In genomic region chr7:101156866-101157589, GRCh38 we compare ENCODE assay signal across 21 cellular contexts. TPM values are rescaled to one million over a fixed set of nuclear protein-coding genes. Genes with fewer than 3 reads are reported as not detected.
DNase-seq lines count a peak whose midpoint lies in the region; ATAC-seq, FAIRE-seq and TF ChIP-seq lines count a peak whose summit lies in the region.
"Had no signal": no experiment of that assay in that cellular context is flagged by ENCODE, and none has a peak within 500 bp of the region (broad histone marks: within the 10 kb centered on the region; RNA-seq: fewer than 3 reads in every experiment).

No MANE protein-coding gene starts in this region.

- peaks cover 10% of the 10 kb centered on the region for H3K36me3 Mint-ChIP-seq in type B pancreatic cell
- H3K36me3 Mint-ChIP-seq in activated CD4-positive, alpha-beta T cell treated with anti-CD3 and anti-CD28 coated beads, Interleukin-2, amount 10 ng/mL, durations not matched to agents 24 days and 14 days (ENCODE audit: low read depth) = peaks cover 24% of the 10 kb centered on the region

- FAIRE-seq in HepG2 (lab: Jason Lieb, UNC) = no peak

- 96% methylated on average over 14 of the region's 14 CpGs for WGBS in HepG2 (ENCODE audit: low lambda C conversion rate)
- WGBS in right lobe of liver (ENCODE audit: insufficient coverage, low coverage, low lambda C conversion rate, missing lambda C conversion rate) = 29% methylated on average over 7 of the region's 14 CpGs

- no peak overlapping the region for H3K4me2 ChIP-seq in HepG2 (ENCODE audit: low read depth, low read length)
- H3K4me2 ChIP-seq: hepatocyte had no signal

- no peak overlapping the region for H2AFZ ChIP-seq in HepG2 (ENCODE audit: low read length)
- H2AFZ ChIP-seq: hepatocyte had no signal

- TF ChIP-seq POLR2A in HepG2 (IDR thresholded peaks at IDR 0.05; ENCODE audit: insufficient read depth in 1 of 2, low read depth in 2 of 2, low read length in 2 of 2) (no peak), right lobe of liver (IDR thresholded peaks at IDR 0.05) (no peak)

- H3K36me3 ChIP-seq in HepG2 (replicated peaks in 1 of 2; ENCODE audit: control insufficient read depth in 1 of 2, insufficient read depth in 2 of 2, low read length in 2 of 2) (peaks cover 0 to 14% of the 10 kb centered on the region in 2 experiments), right lobe of liver (peaks cover 0 to 2% (median 0%) of the 10 kb centered on the region in 4 donors), iPS-20b (ENCODE audit: insufficient read depth, low read depth, low read length) (peaks cover 7% of the 10 kb centered on the region; the same call in 1 of the 2 replicates)

- peaks cover 3% of the 10 kb centered on the region for H3K27me3 Mint-ChIP-seq in type B pancreatic cell
- peaks cover 11% of the 10 kb centered on the region for H3K27me3 Mint-ChIP-seq in activated CD4-positive, alpha-beta T cell treated with anti-CD3 and anti-CD28 coated beads, Interleukin-2, amount 10 ng/mL, durations not matched to agents 24 days and 14 days

- no peaks in the 10 kb centered on the region for H4K20me1 ChIP-seq in HepG2 (ENCODE audit: insufficient read depth, low read length)

- H3K27me3 ChIP-seq in HepG2 (ENCODE audit: control insufficient read depth in 1 of 2, insufficient read depth in 2 of 2, low read length in 2 of 2) (no peaks in the 10 kb centered on the region), right lobe of liver (no peaks in the 10 kb centered on the region), iPS-20b (ENCODE audit: insufficient read depth, low read length) (peaks cover 13% of the 10 kb centered on the region; the same call in 1 of the 2 replicates)
- H3K27me3 ChIP-seq: adrenal gland had no signal

- no peak for TF ChIP-seq RAD21 in HepG2 (CRISPR knock-in tag; IDR thresholded peaks at IDR 0.05)

- no peak for TF ChIP-seq CTCF in HepG2 (CRISPR knock-in tag; IDR thresholded peaks at IDR 0.05)
- TF ChIP-seq CTCF in right lobe of liver (IDR thresholded peaks at IDR 0.05) = no peak
- TF ChIP-seq CTCF in RWPE1 (conservative IDR thresholded peaks at IDR 0.05; ENCODE audit: low read depth) = no peak
- no peak for TF ChIP-seq CTCF in type B pancreatic cell (conservative IDR thresholded peaks at IDR 0.05)

- DNase-seq in HepG2 (ENCODE audit: low spot score) = no peak
- DNase-seq in right lobe of liver = no peak
- peak; percentile 81 for DNase-seq in RWPE1 (ENCODE audit: low spot score)
- no peak for DNase-seq in type B pancreatic cell (ENCODE audit: extremely low spot score, unreplicated experiment)
- DNase-seq in NCI-H2029 treated with DMSO at 0.1 percent for 48 hours (lab: John Stamatoyannopoulos, UW) = no peak
- DNase-seq in DMS79 (lab: John Stamatoyannopoulos, UW) = no peak
- no peak for DNase-seq in activated CD4-positive, alpha-beta T cell treated with anti-CD3 and anti-CD28 coated beads, Interleukin-2, amount 10 ng/mL, durations not matched to agents 24 days and 14 days
- DNase-seq: activated CD4-positive, alpha-beta memory T cell treated with anti-CD3 and anti-CD28 coated beads for 36 hours; adrenal gland; effector memory CD8-positive, alpha-beta T cell; left lung; MM.1S; NCI-H2081 treated with DMSO at 0.1 percent for 48 hours; NCI-H524 treated with DMSO at 0.1 percent for 48 hours; OCI-M1; SK-N-SH had no signal

- no peak overlapping the region for H3K4me3 ChIP-seq in HepG2 (replicated peaks in 1 of 3; ENCODE audit: insufficient read depth in 1 of 3, low read depth in 2 of 3, low read length in 3 of 3)
- no peak overlapping the region for H3K4me3 ChIP-seq in right lobe of liver
- H3K4me3 ChIP-seq in iPS-20b (ENCODE audit: low read length) = no peak overlapping the region
- H3K4me3 ChIP-seq: adrenal gland, hepatocyte, left lung had no signal

- ATAC-seq in HepG2 (no peak), right lobe of liver (no peak)
- ATAC-seq: effector memory CD8-positive, alpha-beta T cell; left lung had no signal

- no peaks in the 10 kb centered on the region for H3K9me3 Mint-ChIP-seq in type B pancreatic cell
- peaks cover 3% of the 10 kb centered on the region for H3K9me3 Mint-ChIP-seq in activated CD4-positive, alpha-beta T cell treated with anti-CD3 and anti-CD28 coated beads, Interleukin-2, amount 10 ng/mL, durations not matched to agents 24 days and 14 days
- H3K9me3 Mint-ChIP-seq: activated CD4-positive, alpha-beta memory T cell treated with anti-CD3 and anti-CD28 coated beads for 36 hours; effector memory CD8-positive, alpha-beta T cell; stimulated activated naive CD8-positive, alpha-beta T cell treated with anti-CD3 and anti-CD28 coated beads, Interleukin-15, Interleukin-2, amounts not matched to agents 100 ng/mL and 50 ng/mL, for 24 hours had no signal

- peaks cover 8% of the 10 kb centered on the region for H3K79me2 ChIP-seq in HepG2 (ENCODE audit: insufficient read depth, low read length)

- peak overlapping the region; percentile 88 for H3K27ac Mint-ChIP-seq in type B pancreatic cell
- H3K27ac Mint-ChIP-seq in activated CD4-positive, alpha-beta T cell treated with anti-CD3 and anti-CD28 coated beads, Interleukin-2, amount 10 ng/mL, durations not matched to agents 24 days and 14 days = no peak overlapping the region
- H3K27ac Mint-ChIP-seq: activated CD4-positive, alpha-beta memory T cell treated with anti-CD3 and anti-CD28 coated beads for 36 hours; effector memory CD8-positive, alpha-beta T cell; stimulated activated naive CD8-positive, alpha-beta T cell treated with anti-CD3 and anti-CD28 coated beads, Interleukin-15, Interleukin-2, amounts not matched to agents 100 ng/mL and 50 ng/mL, for 24 hours had no signal

- H3K4me3 Mint-ChIP-seq in type B pancreatic cell = peak overlapping the region; percentile 81
- no peak overlapping the region for H3K4me3 Mint-ChIP-seq in activated CD4-positive, alpha-beta T cell treated with anti-CD3 and anti-CD28 coated beads, Interleukin-2, amount 10 ng/mL, durations not matched to agents 24 days and 14 days
- H3K4me3 Mint-ChIP-seq: activated CD4-positive, alpha-beta memory T cell treated with anti-CD3 and anti-CD28 coated beads for 36 hours; effector memory CD8-positive, alpha-beta T cell; stimulated activated naive CD8-positive, alpha-beta T cell treated with anti-CD3 and anti-CD28 coated beads, Interleukin-15, Interleukin-2, amounts not matched to agents 100 ng/mL and 50 ng/mL, for 24 hours had no signal

- POLR2A ChIA-PET in HepG2 (lab: Yijun Ruan, JAX) (interaction anchor here (0.6 to 1.2 kb wide), 2 partner anchors 9 to 17 kb away, joined by 3 to 4 read pairs; partner anchors contain the start of gene VGF), RWPE1 (lab: Yijun Ruan, JAX; ENCODE audit: low non-redundant PET) (interaction anchor here (0.6 kb wide), 1 partner anchor 253 kb away, joined by 3 read pairs; no protein-coding TSS in a partner anchor)

- BruUV-seq in HepG2 (replicated peaks; lab: Mats Ljungman, UMichigan) = no TSS peak

- in situ Hi-C loops in HepG2 (cut with HindIII; ENCODE audit: extremely low pct_ligation_motif_present, low pct_unique_long_range_greater_than_20kb) = no loop called here

- CTCF ChIA-PET in HepG2 (lab: Yijun Ruan, JAX; ENCODE audit: low intra/inter-chr PET ratio, low total read pairs) (no interaction called here), RWPE1 (lab: Yijun Ruan, JAX) (interaction anchor here (0.6 to 2.2 kb wide), 8 partner anchors 13 to 674 kb away, joined by 3 to 9 read pairs (median 3); partner anchors contain the start of gene NAT16)

- peaks cover 17% of the 10 kb centered on the region for H3K4me1 Mint-ChIP-seq in type B pancreatic cell (ENCODE audit: unreplicated experiment)
- H3K4me1 Mint-ChIP-seq in activated CD4-positive, alpha-beta T cell treated with anti-CD3 and anti-CD28 coated beads, Interleukin-2, amount 10 ng/mL, durations not matched to agents 24 days and 14 days = peaks cover 12% of the 10 kb centered on the region

- TF ChIP-seq EP300 in HepG2 (IDR thresholded peaks at IDR 0.05; ENCODE audit: low read depth in 2 of 2, low read length in 2 of 2) (no peak), HepG2 (CRISPR knock-in tag; IDR thresholded peaks at IDR 0.05; ENCODE audit: borderline replicate concordance) (no peak)

- H3K9ac ChIP-seq in HepG2 (ENCODE audit: insufficient read depth, low read depth, low read length) (no peak overlapping the region), iPS-20b (ENCODE audit: low read depth, low read length) (peak overlapping the region; percentile 33; the same call in 1 of the 2 replicates)
- H3K9ac ChIP-seq: SK-N-SH had no signal

- H3K9me3 ChIP-seq in HepG2 (ENCODE audit: low read length) (no peaks in the 10 kb centered on the region), right lobe of liver (no peaks in the 10 kb centered on the region), iPS-20b (ENCODE audit: insufficient read depth, low read depth, low read length) (no peaks in the 10 kb centered on the region)
- H3K9me3 ChIP-seq: adrenal gland, left lung, SK-N-SH had no signal

- intact Hi-C loops in HepG2 (cut with micrococcal nuclease; ENCODE audit: unreplicated experiment) = no loop called here
- intact Hi-C loops in right lobe of liver (cut with DNase I) = no loop called here
- intact Hi-C loops in activated CD4-positive, alpha-beta T cell treated with anti-CD3 and anti-CD28 coated beads, Interleukin-2, amount 10 ng/mL, durations not matched to agents 24 days and 14 days (cut with micrococcal nuclease) = no loop called here

- no peak overlapping the region for H3K27ac ChIP-seq in HepG2 (ENCODE audit: extremely low read length, insufficient read depth, low read length)
- H3K27ac ChIP-seq in right lobe of liver = no peak overlapping the region
- peak overlapping the region; percentile 87 for H3K27ac ChIP-seq in RWPE1
- H3K27ac ChIP-seq in iPS-20b (ENCODE audit: low read length) = no peak overlapping the region
- H3K27ac ChIP-seq: adrenal gland, hepatocyte, left lung had no signal

- H3K4me1 ChIP-seq in HepG2 (ENCODE audit: insufficient read depth, low read length) (peaks cover 20% of the 10 kb centered on the region), right lobe of liver (peaks cover 0 to 14% (median 0%) of the 10 kb centered on the region in 4 donors), iPS-20b (ENCODE audit: insufficient read depth, low read length) (peaks cover 26% of the 10 kb centered on the region)

RNA-seq across cellular contexts. Expression of gene AP1S1, which starts 2.8 kb away (rescaled TPM):
- 57.5 and 77.9 TPM in 2 replicates for total RNA-seq in HepG2 (2016; rRNA removed; fragmentation: Illumina TruSeq; extraction: Trizol)
- 12.5 and 16.2 TPM in 2 replicates for total RNA-seq in HepG2 (2016; cell fraction: cytosol; rRNA removed; fragmentation: Illumina TruSeq; extraction: Trizol; ENCODE audit: low read depth)
- total RNA-seq in HepG2 (2016; cell fraction: insoluble cytoplasmic fraction; rRNA removed; fragmentation: Illumina TruSeq; extraction: Trizol) = 61.5 and 77.2 TPM in 2 replicates
- 27.8 and 28.9 TPM in 2 replicates for total RNA-seq in HepG2 (2016; cell fraction: membrane; rRNA removed; fragmentation: Illumina TruSeq; extraction: Trizol)
- total RNA-seq in HepG2 (2016; cell fraction: nucleus; rRNA removed; fragmentation: Illumina TruSeq; extraction: Trizol) = 21.6 and 22.0 TPM in 2 replicates
- 65.2 and 68.1 TPM in 2 replicates for polyA plus RNA-seq in HepG2 (2011; rRNA removed)
- 72.3 and 73.9 TPM in 2 replicates for polyA plus RNA-seq in HepG2 (2011; cell fraction: cytosol; rRNA removed)
- polyA plus RNA-seq in HepG2 (2011; cell fraction: nucleus; rRNA removed) = 36.3 and 39.1 TPM in 2 replicates
- polyA plus RNA-seq in HepG2 (2012) = 37.2 and 44.1 TPM in 2 replicates
- 12.3 and 17.5 TPM in 2 replicates for polyA plus RNA-seq in HepG2 (2016; cell fraction: cytosol; fragmentation: Illumina TruSeq; extraction: Trizol; ENCODE audit: low read depth)
- polyA plus RNA-seq in HepG2 (2016; cell fraction: insoluble cytoplasmic fraction; fragmentation: Illumina TruSeq; extraction: Trizol; ENCODE audit: low read depth) = 79.7 and 84.4 TPM in 2 replicates
- 20.4 and 24.4 TPM in 2 replicates for polyA plus RNA-seq in HepG2 (2016; cell fraction: membrane; fragmentation: Illumina TruSeq; extraction: Trizol; ENCODE audit: low read depth)
- 37.5 and 48.7 TPM in 2 replicates for polyA plus RNA-seq in HepG2 (2016; cell fraction: nucleus; fragmentation: Illumina TruSeq; extraction: Trizol; ENCODE audit: insufficient read depth, low read depth)
- polyA minus RNA-seq in HepG2 (2011; rRNA and poly(A)+ RNA removed; ENCODE audit: low replicate concordance) = 27.0 and 72.1 TPM in 2 replicates
- 13.5 and 15.9 TPM in 2 replicates for polyA minus RNA-seq in HepG2 (2011; cell fraction: cytosol; rRNA and poly(A)+ RNA removed)
- polyA minus RNA-seq in HepG2 (2011; cell fraction: nucleus; rRNA and poly(A)+ RNA removed) = 6.6 and 8.1 TPM in 2 replicates
- 10 to 100 TPM; 24.0 to 56.5 (median 26.4) TPM for total RNA-seq in right lobe of liver
- total RNA-seq in type B pancreatic cell (ENCODE audit: low replicate concordance) = 59.8 and 98.8 TPM in 2 replicates
- 44.2 and 49.2 TPM in 2 replicates for total RNA-seq in activated CD4-positive, alpha-beta T cell treated with anti-CD3 and anti-CD28 coated beads, Interleukin-2, amount 10 ng/mL, durations not matched to agents 24 days and 14 days

RNA-seq across cellular contexts. Expression of gene VGF, which starts 8.3 kb away (rescaled TPM):
- total RNA-seq in HepG2 (2016; rRNA removed; fragmentation: Illumina TruSeq; extraction: Trizol) = 0.10 and 0.46 TPM in 2 replicates
- total RNA-seq in HepG2 (2016; cell fraction: cytosol; rRNA removed; fragmentation: Illumina TruSeq; extraction: Trizol; ENCODE audit: low read depth) = 0.18 TPM in 1 of 2 replicates, not detected in the other
- total RNA-seq in HepG2 (2016; cell fraction: insoluble cytoplasmic fraction; rRNA removed; fragmentation: Illumina TruSeq; extraction: Trizol) = 0.52 TPM in 1 of 2 replicates, not detected in the other
- total RNA-seq in HepG2 (2016; cell fraction: membrane; rRNA removed; fragmentation: Illumina TruSeq; extraction: Trizol) = 0.10 and 0.15 TPM in 2 replicates
- 0.44 and 0.78 TPM in 2 replicates for total RNA-seq in HepG2 (2016; cell fraction: nucleus; rRNA removed; fragmentation: Illumina TruSeq; extraction: Trizol)
- polyA plus RNA-seq in HepG2 (2011; rRNA removed) = 0.12 and 0.21 TPM in 2 replicates
- polyA plus RNA-seq in HepG2 (2011; cell fraction: cytosol; rRNA removed) = 0.12 and 0.23 TPM in 2 replicates
- 0.40 and 0.96 TPM in 2 replicates for polyA plus RNA-seq in HepG2 (2011; cell fraction: nucleus; rRNA removed)
- polyA plus RNA-seq in HepG2 (2012) = 0.09 and 0.31 TPM in 2 replicates
- polyA plus RNA-seq in HepG2 (2016; cell fraction: cytosol; fragmentation: Illumina TruSeq; extraction: Trizol; ENCODE audit: low read depth) = 0.06 and 0.09 TPM in 2 replicates
- polyA plus RNA-seq in HepG2 (2016; cell fraction: insoluble cytoplasmic fraction; fragmentation: Illumina TruSeq; extraction: Trizol; ENCODE audit: low read depth) = 0.15 and 0.16 TPM in 2 replicates
- 0.08 TPM in 1 of 2 replicates, not detected in the other for polyA plus RNA-seq in HepG2 (2016; cell fraction: membrane; fragmentation: Illumina TruSeq; extraction: Trizol; ENCODE audit: low read depth)
- polyA plus RNA-seq in HepG2 (2016; cell fraction: nucleus; fragmentation: Illumina TruSeq; extraction: Trizol; ENCODE audit: insufficient read depth, low read depth) = 0.99 and 1.4 TPM in 2 replicates
- polyA minus RNA-seq in HepG2 (2011; rRNA and poly(A)+ RNA removed; ENCODE audit: low replicate concordance) = 0.14 and 0.16 TPM in 2 replicates
- polyA minus RNA-seq in HepG2 (2011; cell fraction: cytosol; rRNA and poly(A)+ RNA removed) = 0.69 and 0.88 TPM in 2 replicates
- polyA minus RNA-seq in HepG2 (2011; cell fraction: nucleus; rRNA and poly(A)+ RNA removed) = not detected in 2 replicates
- total RNA-seq in right lobe of liver = not detected
- 4.2 and 4.4 TPM in 2 replicates for total RNA-seq in type B pancreatic cell (ENCODE audit: low replicate concordance)
- 0.23 and 0.28 TPM in 2 replicates for total RNA-seq in activated CD4-positive, alpha-beta T cell treated with anti-CD3 and anti-CD28 coated beads, Interleukin-2, amount 10 ng/mL, durations not matched to agents 24 days and 14 days
- total RNA-seq: activated CD4-positive, alpha-beta memory T cell treated with anti-CD3 and anti-CD28 coated beads for 36 hours; left lung had no signal

RNA-seq across cellular contexts. Expression of gene NAT16, which starts 23.1 kb away (rescaled TPM):
- total RNA-seq in HepG2 (2016; rRNA removed; fragmentation: Illumina TruSeq; extraction: Trizol) (not detected in 2 replicates), right lobe of liver (not detected), type B pancreatic cell (ENCODE audit: low replicate concordance) (not detected in 2 replicates)
- total RNA-seq in HepG2 (2016; cell fraction: cytosol; rRNA removed; fragmentation: Illumina TruSeq; extraction: Trizol; ENCODE audit: low read depth) = not detected in 2 replicates
- not detected in 2 replicates for total RNA-seq in HepG2 (2016; cell fraction: insoluble cytoplasmic fraction; rRNA removed; fragmentation: Illumina TruSeq; extraction: Trizol)
- total RNA-seq in HepG2 (2016; cell fraction: membrane; rRNA removed; fragmentation: Illumina TruSeq; extraction: Trizol) = not detected in 2 replicates
- total RNA-seq in HepG2 (2016; cell fraction: nucleus; rRNA removed; fragmentation: Illumina TruSeq; extraction: Trizol) = not detected in 2 replicates
- 0.04 TPM in 1 of 2 replicates, not detected in the other for polyA plus RNA-seq in HepG2 (2011; rRNA removed)
- 0.04 and 0.05 TPM in 2 replicates for polyA plus RNA-seq in HepG2 (2011; cell fraction: cytosol; rRNA removed)
- polyA plus RNA-seq in HepG2 (2011; cell fraction: nucleus; rRNA removed) = 0.24 and 0.34 TPM in 2 replicates
- polyA plus RNA-seq in HepG2 (2012) = 0.12 TPM in 1 of 2 replicates, not detected in the other
- polyA plus RNA-seq in HepG2 (2016; cell fraction: cytosol; fragmentation: Illumina TruSeq; extraction: Trizol; ENCODE audit: low read depth) = not detected in 2 replicates
- polyA plus RNA-seq in HepG2 (2016; cell fraction: insoluble cytoplasmic fraction; fragmentation: Illumina TruSeq; extraction: Trizol; ENCODE audit: low read depth) = not detected in 2 replicates
- not detected in 2 replicates for polyA plus RNA-seq in HepG2 (2016; cell fraction: membrane; fragmentation: Illumina TruSeq; extraction: Trizol; ENCODE audit: low read depth)
- not detected in 2 replicates for polyA plus RNA-seq in HepG2 (2016; cell fraction: nucleus; fragmentation: Illumina TruSeq; extraction: Trizol; ENCODE audit: insufficient read depth, low read depth)
- polyA minus RNA-seq in HepG2 (2011; rRNA and poly(A)+ RNA removed; ENCODE audit: low replicate concordance) = not detected in 2 replicates
- polyA minus RNA-seq in HepG2 (2011; cell fraction: cytosol; rRNA and poly(A)+ RNA removed) = not detected in 2 replicates
- polyA minus RNA-seq in HepG2 (2011; cell fraction: nucleus; rRNA and poly(A)+ RNA removed) = not detected in 2 replicates
- total RNA-seq in activated CD4-positive, alpha-beta T cell treated with anti-CD3 and anti-CD28 coated beads, Interleukin-2, amount 10 ng/mL, durations not matched to agents 24 days and 14 days = not detected in 2 replicates
- total RNA-seq: activated CD4-positive, alpha-beta memory T cell treated with anti-CD3 and anti-CD28 coated beads for 36 hours; hepatocyte; HT1080; left lung had no signal
- polyA plus RNA-seq: adrenal gland, hepatocyte had no signal

RNA-seq across cellular contexts. Expression of gene SERPINE1, which starts 30.1 kb away (rescaled TPM):
- total RNA-seq in HepG2 (2016; rRNA removed; fragmentation: Illumina TruSeq; extraction: Trizol) (9.2 and 21.2 TPM in 2 replicates), right lobe of liver (100 to 1,000 TPM in 3 of 6 experiments, 10 to 100 TPM in 2, 1 to 10 TPM in 1; 5.4 to 497 (median 98.6) TPM), type B pancreatic cell (ENCODE audit: low replicate concordance) (0.14 and 1.5 TPM in 2 replicates)
- total RNA-seq in HepG2 (2016; cell fraction: cytosol; rRNA removed; fragmentation: Illumina TruSeq; extraction: Trizol; ENCODE audit: low read depth) = 3.3 and 3.6 TPM in 2 replicates
- 8.0 and 21.0 TPM in 2 replicates for total RNA-seq in HepG2 (2016; cell fraction: insoluble cytoplasmic fraction; rRNA removed; fragmentation: Illumina TruSeq; extraction: Trizol)
- 8.0 and 9.1 TPM in 2 replicates for total RNA-seq in HepG2 (2016; cell fraction: membrane; rRNA removed; fragmentation: Illumina TruSeq; extraction: Trizol)
- total RNA-seq in HepG2 (2016; cell fraction: nucleus; rRNA removed; fragmentation: Illumina TruSeq; extraction: Trizol) = 18.0 and 20.9 TPM in 2 replicates
- 1,576 and 2,365 TPM in 2 replicates for polyA plus RNA-seq in HepG2 (2011; rRNA removed)
- 1,491 and 1,809 TPM in 2 replicates for polyA plus RNA-seq in HepG2 (2011; cell fraction: cytosol; rRNA removed)
- polyA plus RNA-seq in HepG2 (2011; cell fraction: nucleus; rRNA removed) = 562 and 817 TPM in 2 replicates
- polyA plus RNA-seq in HepG2 (2012) = 545 and 706 TPM in 2 replicates
- 3.7 and 4.4 TPM in 2 replicates for polyA plus RNA-seq in HepG2 (2016; cell fraction: cytosol; fragmentation: Illumina TruSeq; extraction: Trizol; ENCODE audit: low read depth)
- 9.1 and 11.4 TPM in 2 replicates for polyA plus RNA-seq in HepG2 (2016; cell fraction: insoluble cytoplasmic fraction; fragmentation: Illumina TruSeq; extraction: Trizol; ENCODE audit: low read depth)
- polyA plus RNA-seq in HepG2 (2016; cell fraction: membrane; fragmentation: Illumina TruSeq; extraction: Trizol; ENCODE audit: low read depth) = 6.1 and 6.8 TPM in 2 replicates
- 38.3 and 38.7 TPM in 2 replicates for polyA plus RNA-seq in HepG2 (2016; cell fraction: nucleus; fragmentation: Illumina TruSeq; extraction: Trizol; ENCODE audit: insufficient read depth, low read depth)
- polyA minus RNA-seq in HepG2 (2011; rRNA and poly(A)+ RNA removed; ENCODE audit: low replicate concordance) = 6.3 and 1,949 TPM in 2 replicates
- 904 and 1,305 TPM in 2 replicates for polyA minus RNA-seq in HepG2 (2011; cell fraction: cytosol; rRNA and poly(A)+ RNA removed)
- polyA minus RNA-seq in HepG2 (2011; cell fraction: nucleus; rRNA and poly(A)+ RNA removed) = 242 and 430 TPM in 2 replicates
- total RNA-seq in activated CD4-positive, alpha-beta T cell treated with anti-CD3 and anti-CD28 coated beads, Interleukin-2, amount 10 ng/mL, durations not matched to agents 24 days and 14 days = 0.33 and 0.45 TPM in 2 replicates

RNA-seq across cellular contexts. Expression of gene MOGAT3, which starts 43.8 kb away (rescaled TPM):
- total RNA-seq in HepG2 (2016; rRNA removed; fragmentation: Illumina TruSeq; extraction: Trizol) = 5.5 and 22.5 TPM in 2 replicates
- total RNA-seq in HepG2 (2016; cell fraction: cytosol; rRNA removed; fragmentation: Illumina TruSeq; extraction: Trizol; ENCODE audit: low read depth) = 4.9 TPM in 2 replicates
- total RNA-seq in HepG2 (2016; cell fraction: insoluble cytoplasmic fraction; rRNA removed; fragmentation: Illumina TruSeq; extraction: Trizol) = 5.7 and 22.7 TPM in 2 replicates
- 4.8 and 5.0 TPM in 2 replicates for total RNA-seq in HepG2 (2016; cell fraction: membrane; rRNA removed; fragmentation: Illumina TruSeq; extraction: Trizol)
- total RNA-seq in HepG2 (2016; cell fraction: nucleus; rRNA removed; fragmentation: Illumina TruSeq; extraction: Trizol) = 38.2 and 46.4 TPM in 2 replicates
- 30.5 and 39.2 TPM in 2 replicates for polyA plus RNA-seq in HepG2 (2011; rRNA removed)
- polyA plus RNA-seq in HepG2 (2011; cell fraction: cytosol; rRNA removed) = 16.6 and 17.2 TPM in 2 replicates
- 82.9 and 84.5 TPM in 2 replicates for polyA plus RNA-seq in HepG2 (2011; cell fraction: nucleus; rRNA removed)
- polyA plus RNA-seq in HepG2 (2012) = 17.1 and 24.2 TPM in 2 replicates
- polyA plus RNA-seq in HepG2 (2016; cell fraction: cytosol; fragmentation: Illumina TruSeq; extraction: Trizol; ENCODE audit: low read depth) = 1.8 and 2.5 TPM in 2 replicates
- polyA plus RNA-seq in HepG2 (2016; cell fraction: insoluble cytoplasmic fraction; fragmentation: Illumina TruSeq; extraction: Trizol; ENCODE audit: low read depth) = 5.6 and 6.9 TPM in 2 replicates
- 2.9 and 3.0 TPM in 2 replicates for polyA plus RNA-seq in HepG2 (2016; cell fraction: membrane; fragmentation: Illumina TruSeq; extraction: Trizol; ENCODE audit: low read depth)
- 38.7 and 42.5 TPM in 2 replicates for polyA plus RNA-seq in HepG2 (2016; cell fraction: nucleus; fragmentation: Illumina TruSeq; extraction: Trizol; ENCODE audit: insufficient read depth, low read depth)
- 121 TPM in 1 of 2 replicates, not detected in the other for polyA minus RNA-seq in HepG2 (2011; rRNA and poly(A)+ RNA removed; ENCODE audit: low replicate concordance)
- 14.9 and 15.6 TPM in 2 replicates for polyA minus RNA-seq in HepG2 (2011; cell fraction: cytosol; rRNA and poly(A)+ RNA removed)
- polyA minus RNA-seq in HepG2 (2011; cell fraction: nucleus; rRNA and poly(A)+ RNA removed) = 233 and 284 TPM in 2 replicates
- 10 to 100 TPM in 5 of 6 experiments, 1 to 10 TPM in 1; 8.4 to 28.6 (median 15.7) TPM for total RNA-seq in right lobe of liver
- total RNA-seq in type B pancreatic cell (ENCODE audit: low replicate concordance) = 0.94 and 1.1 TPM in 2 replicates
- total RNA-seq in activated CD4-positive, alpha-beta T cell treated with anti-CD3 and anti-CD28 coated beads, Interleukin-2, amount 10 ng/mL, durations not matched to agents 24 days and 14 days = not detected in 2 replicates
- total RNA-seq: activated CD4-positive, alpha-beta memory T cell treated with anti-CD3 and anti-CD28 coated beads for 36 hours; adrenal gland; left lung had no signal
- polyA plus RNA-seq: adrenal gland, AG04450, SK-N-SH had no signal
